In the genomic region with DNA sequence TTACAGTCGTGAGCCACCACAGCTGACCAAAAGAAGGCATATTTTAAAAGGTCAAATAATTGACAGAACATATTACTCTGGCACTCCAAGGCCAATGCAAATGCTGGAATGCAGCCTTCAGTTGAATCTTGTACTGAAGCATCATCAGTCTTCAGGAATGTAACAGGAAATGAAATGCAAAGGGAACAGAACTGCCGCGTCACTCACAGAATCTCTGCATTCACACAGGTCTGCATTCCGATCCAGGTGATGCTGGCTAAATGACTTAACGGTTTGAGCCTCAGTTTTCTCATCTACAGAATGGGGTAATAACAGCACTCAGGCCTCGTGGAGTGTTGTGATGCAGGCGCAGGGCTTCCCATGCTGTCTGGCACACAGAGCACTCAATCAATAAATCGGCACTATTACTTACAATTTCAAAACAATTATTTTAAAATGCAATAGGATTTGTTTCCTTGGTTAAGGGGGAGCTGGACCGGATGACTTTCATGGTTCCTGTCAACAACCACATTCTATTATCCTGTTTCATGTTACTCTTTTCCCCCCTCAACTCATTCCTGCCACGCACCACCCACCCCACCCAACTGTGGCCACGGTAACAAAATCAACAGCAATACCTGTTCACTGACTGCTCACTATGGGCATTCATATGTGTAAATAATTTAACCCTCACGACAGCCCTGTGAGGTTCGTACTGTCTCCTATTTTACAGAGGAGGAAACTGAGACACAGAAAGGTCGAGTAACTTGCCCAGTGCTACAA, we compare ENCODE assay signal across 1 cellular context.
A peak's percentile ranks its signal among the peaks of the same experiment; 100 is the strongest.
TF ChIP-seq lines count a peak whose summit lies in the region.

No MANE protein-coding gene starts in this region.

TF ChIP-seq in H1, 55 proteins besides CTCF, POLR2A, EP300 and RAD21:
- TF ChIP-seq TAF1 (IDR thresholded peaks at IDR 0.05; ENCODE audit: low read depth, low read length), result no peak
- TF ChIP-seq MAFK (IDR thresholded peaks at IDR 0.05; ENCODE audit: low read depth, low read length), result peak; percentile 73
- no peak for TF ChIP-seq CHD1 (IDR thresholded peaks at IDR 0.05; ENCODE audit: low read depth, low read length)
- no peak for TF ChIP-seq RNF2 (IDR thresholded peaks at IDR 0.05; ENCODE audit: borderline replicate concordance, low read depth, low read length, missing control alignments, poor library complexity, severe bottlenecking)
- TF ChIP-seq KDM1A (IDR thresholded peaks at IDR 0.05; ENCODE audit: borderline replicate concordance, low read length), result peak; percentile 94
- no peak for TF ChIP-seq JUN (IDR thresholded peaks at IDR 0.05; ENCODE audit: low read depth, low read length)
- peak in 1 of 2 experiments; percentile 85; a peak in 1 of 4 replicates for TF ChIP-seq HDAC2 (IDR thresholded peaks at IDR 0.05; ENCODE audit: borderline replicate concordance in 1 of 2, low read depth in 2 of 2, low read length in 2 of 2)
- peak; percentile 91 for TF ChIP-seq BACH1 (IDR thresholded peaks at IDR 0.05; ENCODE audit: low read length)
- TF ChIP-seq, protein P1, sequence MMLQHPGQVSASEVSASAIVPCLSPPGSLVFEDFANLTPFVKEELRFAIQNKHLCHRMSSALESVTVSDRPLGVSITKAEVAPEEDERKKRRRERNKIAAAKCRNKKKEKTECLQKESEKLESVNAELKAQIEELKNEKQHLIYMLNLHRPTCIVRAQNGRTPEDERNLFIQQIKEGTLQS (IDR thresholded peaks at IDR 0.05; ENCODE audit: insufficient read depth, low read depth, low read length), result no peak
TF ChIP-seq in H1: peak in this region for 4.
